1 cellular context compared by ENCODE assay signal in the genomic region with DNA sequence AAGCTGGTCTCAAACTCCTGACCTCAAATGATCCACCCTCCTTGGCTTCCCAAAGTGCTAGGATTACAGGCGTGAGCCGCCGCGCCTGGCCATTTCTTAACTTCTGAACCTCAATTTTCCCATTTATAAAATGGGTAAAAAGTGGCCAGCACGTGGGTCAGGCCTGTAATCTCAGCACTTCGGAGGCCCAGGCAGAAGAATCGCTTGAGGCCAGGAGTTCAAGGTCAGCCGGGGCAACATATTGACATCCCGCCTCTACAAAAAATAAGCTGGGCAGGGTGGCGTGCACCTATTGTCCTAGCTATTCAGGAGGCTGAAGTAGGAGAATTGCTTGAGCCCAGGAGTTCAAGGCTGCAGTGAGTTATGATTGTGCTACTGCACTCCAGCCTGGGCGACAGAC.
A peak's percentile ranks its signal among the peaks of the same experiment; 100 is the strongest.
TF ChIP-seq lines count a peak whose summit lies in the region.

No MANE protein-coding gene starts in this region.

TF ChIP-seq in HepG2, 621 proteins besides CTCF, POLR2A, EP300 and RAD21:
- TF ChIP-seq RBFOX2 (IDR thresholded peaks at IDR 0.05; ENCODE audit: low read depth, low read length) (no peak), SOX6 (IDR thresholded peaks at IDR 0.05) (no peak), SOX6 (CRISPR knock-in tag; IDR thresholded peaks at IDR 0.05) (peak; percentile 61), JUN (CRISPR knock-in tag; IDR thresholded peaks at IDR 0.05) (no peak), RXRA (CRISPR knock-in tag; IDR thresholded peaks at IDR 0.05) (peak; percentile 36; the same call in 1 of the 2 replicates), ZNF383 (CRISPR knock-in tag; IDR thresholded peaks at IDR 0.05; ENCODE audit: borderline replicate concordance) (no peak), TGIF2 (CRISPR knock-in tag; IDR thresholded peaks at IDR 0.05) (no peak), HOXA9 (CRISPR knock-in tag; IDR thresholded peaks at IDR 0.05; ENCODE audit: borderline replicate concordance) (no peak), HHEX (CRISPR knock-in tag; IDR thresholded peaks at IDR 0.05) (no peak), ZMYM3 (CRISPR knock-in tag; IDR thresholded peaks at IDR 0.05) (peak; percentile 41; the same call in 1 of the 2 replicates), ZNF496 (CRISPR knock-in tag; IDR thresholded peaks at IDR 0.05; ENCODE audit: insufficient replicate concordance) (no peak), ZNF674 (CRISPR knock-in tag; IDR thresholded peaks at IDR 0.05; ENCODE audit: low read depth) (no peak), TCF12 (IDR thresholded peaks at IDR 0.05) (no peak), TCF12 (CRISPR knock-in tag; IDR thresholded peaks at IDR 0.05) (no peak), ZNF317 (CRISPR knock-in tag; IDR thresholded peaks at IDR 0.05) (no peak), ZSCAN29 (CRISPR knock-in tag; conservative IDR thresholded peaks at IDR 0.05) (no peak), ZSCAN30 (CRISPR knock-in tag; IDR thresholded peaks at IDR 0.05) (no peak), SOX5 (CRISPR knock-in tag; IDR thresholded peaks at IDR 0.05; ENCODE audit: borderline replicate concordance) (0 out of 2 replicates have a peak, but pooled peaks have one; percentile 13), ZFP36 (IDR thresholded peaks at IDR 0.05; ENCODE audit: borderline replicate concordance, low read depth, low read length, partially characterized antibody) (no peak), MTF2 (CRISPR knock-in tag; IDR thresholded peaks at IDR 0.05; ENCODE audit: borderline replicate concordance) (no peak), SKI (IDR thresholded peaks at IDR 0.05; ENCODE audit: partially characterized antibody) (no peak), ZBTB7B (CRISPR knock-in tag; IDR thresholded peaks at IDR 0.05) (no peak), ZNF282 (IDR thresholded peaks at IDR 0.05; ENCODE audit: partially characterized antibody) (no peak), SRY (CRISPR knock-in tag; IDR thresholded peaks at IDR 0.05) (no peak), ZNF205 (CRISPR knock-in tag; IDR thresholded peaks at IDR 0.05) (no peak), HNF4A (CRISPR knock-in tag; IDR thresholded peaks at IDR 0.05) (peak; percentile 14; the same call in 1 of the 2 replicates), SOX13 (IDR thresholded peaks at IDR 0.05) (no peak), SOX13 (CRISPR knock-in tag; conservative IDR thresholded peaks at IDR 0.05 in 1 of 2, IDR thresholded peaks at IDR 0.05 in 1 of 2) (peak in 1 of 2 experiments; percentile 41; a peak in 1 of 4 replicates), RARA (CRISPR knock-in tag; IDR thresholded peaks at IDR 0.05) (peak; percentile 64), MXD4 (CRISPR knock-in tag; IDR thresholded peaks at IDR 0.05) (no peak), NFRKB (IDR thresholded peaks at IDR 0.05) (no peak), NR2F6 (IDR thresholded peaks at IDR 0.05) (peak; percentile 44; the same call in 1 of the 2 replicates), NR2F6 (CRISPR knock-in tag; IDR thresholded peaks at IDR 0.05) (no peak), ZNF629 (CRISPR knock-in tag; conservative IDR thresholded peaks at IDR 0.05) (peak; percentile 80), CENPT (CRISPR knock-in tag; IDR thresholded peaks at IDR 0.05; ENCODE audit: low read depth) (no peak), BRCA1 (CRISPR knock-in tag; IDR thresholded peaks at IDR 0.05) (no peak), REPIN1 (CRISPR knock-in tag; IDR thresholded peaks at IDR 0.05; ENCODE audit: borderline replicate concordance, low read depth) (no peak), BCL6 (CRISPR knock-in tag; IDR thresholded peaks at IDR 0.05) (no peak)
- TF ChIP-seq, protein P1, sequence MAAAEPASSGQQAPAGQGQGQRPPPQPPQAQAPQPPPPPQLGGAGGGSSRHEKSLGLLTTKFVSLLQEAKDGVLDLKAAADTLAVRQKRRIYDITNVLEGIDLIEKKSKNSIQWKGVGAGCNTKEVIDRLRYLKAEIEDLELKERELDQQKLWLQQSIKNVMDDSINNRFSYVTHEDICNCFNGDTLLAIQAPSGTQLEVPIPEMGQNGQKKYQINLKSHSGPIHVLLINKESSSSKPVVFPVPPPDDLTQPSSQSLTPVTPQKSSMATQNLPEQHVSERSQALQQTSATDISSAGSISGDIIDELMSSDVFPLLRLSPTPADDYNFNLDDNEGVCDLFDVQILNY (CRISPR knock-in tag; conservative IDR thresholded peaks at IDR 0.05): no peak
- TF ChIP-seq, protein P2, sequence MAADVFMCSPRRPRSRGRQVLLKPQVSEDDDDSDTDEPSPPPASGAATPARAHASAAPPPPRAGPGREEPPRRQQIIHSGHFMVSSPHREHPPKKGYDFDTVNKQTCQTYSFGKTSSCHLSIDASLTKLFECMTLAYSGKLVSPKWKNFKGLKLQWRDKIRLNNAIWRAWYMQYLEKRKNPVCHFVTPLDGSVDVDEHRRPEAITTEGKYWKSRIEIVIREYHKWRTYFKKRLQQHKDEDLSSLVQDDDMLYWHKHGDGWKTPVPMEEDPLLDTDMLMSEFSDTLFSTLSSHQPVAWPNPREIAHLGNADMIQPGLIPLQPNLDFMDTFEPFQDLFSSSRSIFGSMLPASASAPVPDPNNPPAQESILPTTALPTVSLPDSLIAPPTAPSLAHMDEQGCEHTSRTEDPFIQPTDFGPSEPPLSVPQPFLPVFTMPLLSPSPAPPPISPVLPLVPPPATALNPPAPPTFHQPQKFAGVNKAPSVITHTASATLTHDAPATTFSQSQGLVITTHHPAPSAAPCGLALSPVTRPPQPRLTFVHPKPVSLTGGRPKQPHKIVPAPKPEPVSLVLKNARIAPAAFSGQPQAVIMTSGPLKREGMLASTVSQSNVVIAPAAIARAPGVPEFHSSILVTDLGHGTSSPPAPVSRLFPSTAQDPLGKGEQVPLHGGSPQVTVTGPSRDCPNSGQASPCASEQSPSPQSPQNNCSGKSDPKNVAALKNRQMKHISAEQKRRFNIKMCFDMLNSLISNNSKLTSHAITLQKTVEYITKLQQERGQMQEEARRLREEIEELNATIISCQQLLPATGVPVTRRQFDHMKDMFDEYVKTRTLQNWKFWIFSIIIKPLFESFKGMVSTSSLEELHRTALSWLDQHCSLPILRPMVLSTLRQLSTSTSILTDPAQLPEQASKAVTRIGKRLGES (CRISPR knock-in tag; IDR thresholded peaks at IDR 0.05; ENCODE audit: borderline replicate concordance): no peak
- TF ChIP-seq, protein P3, sequence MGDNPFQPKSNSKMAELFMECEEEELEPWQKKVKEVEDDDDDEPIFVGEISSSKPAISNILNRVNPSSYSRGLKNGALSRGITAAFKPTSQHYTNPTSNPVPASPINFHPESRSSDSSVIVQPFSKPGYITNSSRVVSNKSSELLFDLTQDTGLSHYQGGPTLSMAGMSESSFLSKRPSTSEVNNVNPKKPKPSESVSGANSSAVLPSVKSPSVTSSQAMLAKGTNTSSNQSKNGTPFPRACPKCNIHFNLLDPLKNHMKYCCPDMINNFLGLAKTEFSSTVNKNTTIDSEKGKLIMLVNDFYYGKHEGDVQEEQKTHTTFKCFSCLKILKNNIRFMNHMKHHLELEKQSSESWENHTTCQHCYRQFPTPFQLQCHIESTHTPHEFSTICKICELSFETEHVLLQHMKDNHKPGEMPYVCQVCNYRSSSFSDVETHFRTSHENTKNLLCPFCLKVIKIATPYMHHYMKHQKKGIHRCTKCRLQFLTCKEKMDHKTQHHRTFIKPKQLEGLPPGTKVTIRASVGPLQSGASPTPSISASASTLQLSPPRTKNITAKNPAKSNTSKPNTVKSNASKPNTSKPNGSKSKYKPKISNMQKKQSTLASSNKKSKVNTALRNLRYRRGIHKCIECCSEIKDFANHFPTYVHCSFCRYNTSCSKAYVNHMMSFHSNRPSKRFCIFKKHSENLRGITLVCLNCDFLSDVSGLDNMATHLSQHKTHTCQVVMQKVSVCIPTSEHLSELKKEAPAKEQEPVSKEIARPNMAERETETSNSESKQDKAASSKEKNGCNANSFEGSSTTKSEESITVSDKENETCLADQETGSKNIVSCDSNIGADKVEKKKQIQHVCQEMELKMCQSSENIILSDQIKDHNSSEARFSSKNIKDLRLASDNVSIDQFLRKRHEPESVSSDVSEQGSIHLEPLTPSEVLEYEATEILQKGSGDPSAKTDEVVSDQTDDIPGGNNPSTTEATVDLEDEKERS (CRISPR knock-in tag; IDR thresholded peaks at IDR 0.05): no peak
- TF ChIP-seq, protein P4, sequence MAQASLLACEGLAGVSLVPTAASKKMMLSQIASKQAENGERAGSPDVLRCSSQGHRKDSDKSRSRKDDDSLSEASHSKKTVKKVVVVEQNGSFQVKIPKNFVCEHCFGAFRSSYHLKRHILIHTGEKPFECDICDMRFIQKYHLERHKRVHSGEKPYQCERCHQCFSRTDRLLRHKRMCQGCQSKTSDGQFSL (CRISPR knock-in tag; IDR thresholded peaks at IDR 0.05): no peak
- TF ChIP-seq, protein P5, sequence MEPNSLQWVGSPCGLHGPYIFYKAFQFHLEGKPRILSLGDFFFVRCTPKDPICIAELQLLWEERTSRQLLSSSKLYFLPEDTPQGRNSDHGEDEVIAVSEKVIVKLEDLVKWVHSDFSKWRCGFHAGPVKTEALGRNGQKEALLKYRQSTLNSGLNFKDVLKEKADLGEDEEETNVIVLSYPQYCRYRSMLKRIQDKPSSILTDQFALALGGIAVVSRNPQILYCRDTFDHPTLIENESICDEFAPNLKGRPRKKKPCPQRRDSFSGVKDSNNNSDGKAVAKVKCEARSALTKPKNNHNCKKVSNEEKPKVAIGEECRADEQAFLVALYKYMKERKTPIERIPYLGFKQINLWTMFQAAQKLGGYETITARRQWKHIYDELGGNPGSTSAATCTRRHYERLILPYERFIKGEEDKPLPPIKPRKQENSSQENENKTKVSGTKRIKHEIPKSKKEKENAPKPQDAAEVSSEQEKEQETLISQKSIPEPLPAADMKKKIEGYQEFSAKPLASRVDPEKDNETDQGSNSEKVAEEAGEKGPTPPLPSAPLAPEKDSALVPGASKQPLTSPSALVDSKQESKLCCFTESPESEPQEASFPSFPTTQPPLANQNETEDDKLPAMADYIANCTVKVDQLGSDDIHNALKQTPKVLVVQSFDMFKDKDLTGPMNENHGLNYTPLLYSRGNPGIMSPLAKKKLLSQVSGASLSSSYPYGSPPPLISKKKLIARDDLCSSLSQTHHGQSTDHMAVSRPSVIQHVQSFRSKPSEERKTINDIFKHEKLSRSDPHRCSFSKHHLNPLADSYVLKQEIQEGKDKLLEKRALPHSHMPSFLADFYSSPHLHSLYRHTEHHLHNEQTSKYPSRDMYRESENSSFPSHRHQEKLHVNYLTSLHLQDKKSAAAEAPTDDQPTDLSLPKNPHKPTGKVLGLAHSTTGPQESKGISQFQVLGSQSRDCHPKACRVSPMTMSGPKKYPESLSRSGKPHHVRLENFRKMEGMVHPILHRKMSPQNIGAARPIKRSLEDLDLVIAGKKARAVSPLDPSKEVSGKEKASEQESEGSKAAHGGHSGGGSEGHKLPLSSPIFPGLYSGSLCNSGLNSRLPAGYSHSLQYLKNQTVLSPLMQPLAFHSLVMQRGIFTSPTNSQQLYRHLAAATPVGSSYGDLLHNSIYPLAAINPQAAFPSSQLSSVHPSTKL (CRISPR knock-in tag; IDR thresholded peaks at IDR 0.05): 0 out of 2 replicates have a peak, but pooled peaks have one; percentile 18
- TF ChIP-seq, protein P6, sequence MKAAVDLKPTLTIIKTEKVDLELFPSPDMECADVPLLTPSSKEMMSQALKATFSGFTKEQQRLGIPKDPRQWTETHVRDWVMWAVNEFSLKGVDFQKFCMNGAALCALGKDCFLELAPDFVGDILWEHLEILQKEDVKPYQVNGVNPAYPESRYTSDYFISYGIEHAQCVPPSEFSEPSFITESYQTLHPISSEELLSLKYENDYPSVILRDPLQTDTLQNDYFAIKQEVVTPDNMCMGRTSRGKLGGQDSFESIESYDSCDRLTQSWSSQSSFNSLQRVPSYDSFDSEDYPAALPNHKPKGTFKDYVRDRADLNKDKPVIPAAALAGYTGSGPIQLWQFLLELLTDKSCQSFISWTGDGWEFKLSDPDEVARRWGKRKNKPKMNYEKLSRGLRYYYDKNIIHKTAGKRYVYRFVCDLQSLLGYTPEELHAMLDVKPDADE (CRISPR knock-in tag; IDR thresholded peaks at IDR 0.05): no peak
TF ChIP-seq in HepG2: peak in this region for 10.
